8 cellular contexts compared by ENCODE assay signal in genomic region chr5:64165160-64165499, GRCh38. TPM values are rescaled to one million over a fixed set of nuclear protein-coding genes. Genes with fewer than 3 reads are reported as not detected.
A peak's percentile ranks its signal among the peaks of the same experiment; 100 is the strongest.
DNase-seq lines count a peak whose midpoint lies in the region; ATAC-seq and TF ChIP-seq lines count a peak whose summit lies in the region.

No MANE protein-coding gene starts in this region.

- in situ Hi-C loops in brain microvascular endothelial cell (cut with HindIII; ENCODE audit: low pct_ligation_motif_present, low sequenced_read_pairs): no loop called here

- H3K36me3 Mint-ChIP-seq in stimulated activated memory B cell treated with anti-CD40 and anti-IgM and Interleukin-4, amounts not matched to agents 10 μg/mL and 1 μg/mL and 100 μg/mL, for 72 hours: no peaks in the 10 kb centered on the region

- peak overlapping the region; percentile 27 for H3K4me3 Mint-ChIP-seq in stimulated activated memory B cell treated with anti-CD40 and anti-IgM and Interleukin-4, amounts not matched to agents 10 μg/mL and 1 μg/mL and 100 μg/mL, for 72 hours

- peaks cover 0 to 3% of the 10 kb centered on the region in 2 donors for H3K4me1 ChIP-seq in left lung

- TF ChIP-seq CTCF in brain microvascular endothelial cell (IDR thresholded peaks at IDR 0.05; ENCODE audit: low read depth, low read length, missing control alignments) (no peak), left lung (IDR thresholded peaks at IDR 0.05) (no peak)

- DNase-seq in NCI-H1105 treated with DMSO at 0.1 percent for 48 hours (lab: John Stamatoyannopoulos, UW) (peak; percentile 32), brain microvascular endothelial cell (no peak), left lung (no peak), ureter (ENCODE audit: low spot score) (no peak), cerebellar nuclear complex (lab: John Stamatoyannopoulos, UW) (no peak), 8988T (no peak)

- ATAC-seq in left lung (peak; percentile 20), GM19023 (IDR thresholded peaks at IDR 0.05; ENCODE audit: unreplicated experiment) (no peak)
- ATAC-seq in stimulated activated memory B cell treated with anti-CD40 and anti-IgM and Interleukin-4, amounts not matched to agents 10 μg/mL and 1 μg/mL and 100 μg/mL, for 72 hours: no peak

- H3K27ac ChIP-seq in brain microvascular endothelial cell: no peak overlapping the region
- H3K27ac ChIP-seq in left lung: peak overlapping the region; percentile 75 to 79

- H3K27me3 ChIP-seq in brain microvascular endothelial cell (replicated peaks): no peaks in the 10 kb centered on the region
- H3K27me3 ChIP-seq in left lung: peaks cover 4 to 45% of the 10 kb centered on the region in 2 donors

- H3K4me3 ChIP-seq in brain microvascular endothelial cell (ENCODE audit: low read depth, low read length): peak overlapping the region; percentile 67
- H3K4me3 ChIP-seq in left lung: peak overlapping the region; percentile 46 to 56

- no peak overlapping the region for H3K27ac Mint-ChIP-seq in stimulated activated memory B cell treated with anti-CD40 and anti-IgM and Interleukin-4, amounts not matched to agents 10 μg/mL and 1 μg/mL and 100 μg/mL, for 72 hours

- peaks cover 31% of the 10 kb centered on the region for H3K27me3 Mint-ChIP-seq in stimulated activated memory B cell treated with anti-CD40 and anti-IgM and Interleukin-4, amounts not matched to agents 10 μg/mL and 1 μg/mL and 100 μg/mL, for 72 hours

- H3K4me1 Mint-ChIP-seq in stimulated activated memory B cell treated with anti-CD40 and anti-IgM and Interleukin-4, amounts not matched to agents 10 μg/mL and 1 μg/mL and 100 μg/mL, for 72 hours: peaks cover 7% of the 10 kb centered on the region

- H3K9me3 ChIP-seq in left lung: no peaks in the 10 kb centered on the region

- no peaks in the 10 kb centered on the region for H3K36me3 ChIP-seq in brain microvascular endothelial cell (replicated peaks)
- no peaks in the 10 kb centered on the region for H3K36me3 ChIP-seq in left lung

- peaks cover 3% of the 10 kb centered on the region for H3K9me3 Mint-ChIP-seq in stimulated activated memory B cell treated with anti-CD40 and anti-IgM and Interleukin-4, amounts not matched to agents 10 μg/mL and 1 μg/mL and 100 μg/mL, for 72 hours

- intact Hi-C loops in left lung (cut with DNase I): no loop called here

RNA-seq across cellular contexts. Expression of gene RNF180, which starts 0.5 kb away (rescaled TPM):
- 10 to 100 TPM; 12.4 to 14.6 TPM for total RNA-seq in left lung
- total RNA-seq in ureter: 22.9 TPM
